In the genomic region with DNA sequence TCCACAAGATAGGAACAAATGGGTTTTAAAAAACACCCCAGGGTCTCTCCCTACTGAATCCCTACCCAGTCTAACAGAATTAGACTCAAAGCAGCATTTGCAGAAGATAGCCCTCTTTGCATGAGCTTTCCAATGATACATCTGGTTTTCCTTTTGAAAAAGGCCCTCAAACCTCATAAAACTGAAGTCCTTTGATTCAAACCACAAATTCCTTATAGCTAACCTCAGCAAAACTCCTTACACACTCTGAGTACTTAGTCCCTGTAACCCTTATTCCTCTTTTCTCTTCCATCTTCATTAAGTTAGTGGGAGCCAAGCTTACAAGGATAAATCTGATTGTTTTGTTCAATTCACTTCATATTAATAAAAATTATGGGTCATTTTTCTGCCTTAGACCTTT, we compare ENCODE assay signal across 14 cellular contexts.
A peak's percentile ranks its signal among the peaks of the same experiment; 100 is the strongest.
DNase-seq lines count a peak whose midpoint lies in the region; TF ChIP-seq lines count a peak whose summit lies in the region.
"Had no signal": no experiment of that assay in that cellular context is flagged by ENCODE, and none has a peak within 500 bp of the region (broad histone marks: within the 10 kb centered on the region; RNA-seq: fewer than 3 reads in every experiment).

No MANE protein-coding gene starts in this region.

- TF ChIP-seq CTCF in HEK293 (tag by site-specific recombination; IDR thresholded peaks at IDR 0.05), result no peak
- no peak for TF ChIP-seq CTCF in fibroblast of villous mesenchyme (IDR thresholded peaks at IDR 0.05; ENCODE audit: insufficient read depth, low read depth, low read length)
- TF ChIP-seq CTCF in smooth muscle cell (IDR thresholded peaks at IDR 0.05; ENCODE audit: borderline replicate concordance, insufficient read depth, poor library complexity, severe bottlenecking), result no peak

- H3K36me3 ChIP-seq in HEK293 (ENCODE audit: control insufficient read depth in 2 of 2, insufficient read depth in 1 of 2, low read length in 2 of 2), result no peaks in the 10 kb centered on the region
- H3K36me3 ChIP-seq in SK-N-MC (ENCODE audit: insufficient read depth, low read length), result no peaks in the 10 kb centered on the region
- no peaks in the 10 kb centered on the region for H3K36me3 ChIP-seq in smooth muscle cell (ENCODE audit: low read depth)
- H3K36me3 ChIP-seq: spleen had no signal

- H3K9ac ChIP-seq in SK-N-MC (ENCODE audit: insufficient read length) (no peak overlapping the region), smooth muscle cell (ENCODE audit: low read depth) (peak overlapping the region; percentile 70)

- H3K27me3 ChIP-seq in smooth muscle cell (ENCODE audit: low read depth), result no peaks in the 10 kb centered on the region
- H3K27me3 ChIP-seq: spleen had no signal

- H3K27ac ChIP-seq in HEK293 (ENCODE audit: extremely low read depth, low read depth, low read length), result no peak overlapping the region
- peak overlapping the region; percentile 85 for H3K27ac ChIP-seq in SK-N-MC
- peak overlapping the region; percentile 94 for H3K27ac ChIP-seq in smooth muscle cell (ENCODE audit: low read depth)

- POLR2A ChIA-PET in HEK293 (lab: Yijun Ruan, JAX), result interaction anchor here (1.5 kb wide), 1 partner anchor 90 kb away, joined by 6 read pairs; a partner anchor contains a TSS

- H3K4me1 ChIP-seq in HEK293 (ENCODE audit: control insufficient read depth, insufficient read depth, low read length) (peaks cover 4% of the 10 kb centered on the region; the same call in 1 of the 2 replicates), smooth muscle cell (ENCODE audit: low read depth) (peaks cover 42% of the 10 kb centered on the region)

- H3K4me3 ChIP-seq in HEK293 (ENCODE audit: low read depth, low read length) (no peak overlapping the region), SK-N-MC (peak overlapping the region; percentile 41), fibroblast of villous mesenchyme (ENCODE audit: low read depth, low read length) (no peak overlapping the region), smooth muscle cell (no peak overlapping the region)
- H3K4me3 ChIP-seq: spleen had no signal

- H3K4me2 ChIP-seq in smooth muscle cell, result peak overlapping the region; percentile 75

- H3K9me3 ChIP-seq in HEK293 (ENCODE audit: control insufficient read depth, insufficient read depth, low read depth, low read length) (no peaks in the 10 kb centered on the region), SK-N-MC (ENCODE audit: low read depth, low read length) (no peaks in the 10 kb centered on the region), smooth muscle cell (replicated peaks; ENCODE audit: low read depth) (no peaks in the 10 kb centered on the region)
- H3K9me3 ChIP-seq: spleen had no signal

- no peaks in the 10 kb centered on the region for H3K79me2 ChIP-seq in smooth muscle cell (ENCODE audit: low read depth)

- peaks cover 67% of the 10 kb centered on the region for H3F3A ChIP-seq in smooth muscle cell (ENCODE audit: low read depth)

- CTCF ChIA-PET in HEK293 (lab: Yijun Ruan, JAX), result no interaction called here

- no peaks in the 10 kb centered on the region for H4K20me1 ChIP-seq in smooth muscle cell (ENCODE audit: low read depth)

- DNase-seq in SK-N-MC (ENCODE audit: low read depth, low spot score), result peak; percentile 86
- peak; percentile 89 for DNase-seq in fibroblast of villous mesenchyme (ENCODE audit: low read depth)
- DNase-seq in smooth muscle cell (lab: John Stamatoyannopoulos, UW; ENCODE audit: unreplicated experiment), result no peak
- no peak for DNase-seq in activated CD8-positive, alpha-beta memory T cell treated with anti-CD3 and anti-CD28 coated beads, Interleukin-2, amount 50 U/mL, for 48 hours
- DNase-seq in HPDE6-E6E7 (ENCODE audit: extremely low spot score), result no peak
- no peak for DNase-seq in activated CD4-positive, alpha-beta T cell treated with anti-CD3 and anti-CD28 coated beads for 1 hour
- DNase-seq: activated CD4-positive, alpha-beta T cell treated with anti-CD3 and anti-CD28 coated beads, Interleukin-2, amount 10 ng/mL, durations not matched to agents 7 days and 5 days; activated T-cell treated with anti-CD3 and anti-CD28 coated beads for 4 hours; CD4-positive, alpha-beta T cell; foreskin melanocyte; NCI-H1694 treated with DMSO at 0.1 percent for 48 hours; NCI-H446; spleen had no signal

- no peak overlapping the region for H2AFZ ChIP-seq in smooth muscle cell (ENCODE audit: low read depth)

TF ChIP-seq in HEK293, 187 proteins besides CTCF, POLR2A, EP300 and RAD21:
- TF ChIP-seq, protein P1, sequence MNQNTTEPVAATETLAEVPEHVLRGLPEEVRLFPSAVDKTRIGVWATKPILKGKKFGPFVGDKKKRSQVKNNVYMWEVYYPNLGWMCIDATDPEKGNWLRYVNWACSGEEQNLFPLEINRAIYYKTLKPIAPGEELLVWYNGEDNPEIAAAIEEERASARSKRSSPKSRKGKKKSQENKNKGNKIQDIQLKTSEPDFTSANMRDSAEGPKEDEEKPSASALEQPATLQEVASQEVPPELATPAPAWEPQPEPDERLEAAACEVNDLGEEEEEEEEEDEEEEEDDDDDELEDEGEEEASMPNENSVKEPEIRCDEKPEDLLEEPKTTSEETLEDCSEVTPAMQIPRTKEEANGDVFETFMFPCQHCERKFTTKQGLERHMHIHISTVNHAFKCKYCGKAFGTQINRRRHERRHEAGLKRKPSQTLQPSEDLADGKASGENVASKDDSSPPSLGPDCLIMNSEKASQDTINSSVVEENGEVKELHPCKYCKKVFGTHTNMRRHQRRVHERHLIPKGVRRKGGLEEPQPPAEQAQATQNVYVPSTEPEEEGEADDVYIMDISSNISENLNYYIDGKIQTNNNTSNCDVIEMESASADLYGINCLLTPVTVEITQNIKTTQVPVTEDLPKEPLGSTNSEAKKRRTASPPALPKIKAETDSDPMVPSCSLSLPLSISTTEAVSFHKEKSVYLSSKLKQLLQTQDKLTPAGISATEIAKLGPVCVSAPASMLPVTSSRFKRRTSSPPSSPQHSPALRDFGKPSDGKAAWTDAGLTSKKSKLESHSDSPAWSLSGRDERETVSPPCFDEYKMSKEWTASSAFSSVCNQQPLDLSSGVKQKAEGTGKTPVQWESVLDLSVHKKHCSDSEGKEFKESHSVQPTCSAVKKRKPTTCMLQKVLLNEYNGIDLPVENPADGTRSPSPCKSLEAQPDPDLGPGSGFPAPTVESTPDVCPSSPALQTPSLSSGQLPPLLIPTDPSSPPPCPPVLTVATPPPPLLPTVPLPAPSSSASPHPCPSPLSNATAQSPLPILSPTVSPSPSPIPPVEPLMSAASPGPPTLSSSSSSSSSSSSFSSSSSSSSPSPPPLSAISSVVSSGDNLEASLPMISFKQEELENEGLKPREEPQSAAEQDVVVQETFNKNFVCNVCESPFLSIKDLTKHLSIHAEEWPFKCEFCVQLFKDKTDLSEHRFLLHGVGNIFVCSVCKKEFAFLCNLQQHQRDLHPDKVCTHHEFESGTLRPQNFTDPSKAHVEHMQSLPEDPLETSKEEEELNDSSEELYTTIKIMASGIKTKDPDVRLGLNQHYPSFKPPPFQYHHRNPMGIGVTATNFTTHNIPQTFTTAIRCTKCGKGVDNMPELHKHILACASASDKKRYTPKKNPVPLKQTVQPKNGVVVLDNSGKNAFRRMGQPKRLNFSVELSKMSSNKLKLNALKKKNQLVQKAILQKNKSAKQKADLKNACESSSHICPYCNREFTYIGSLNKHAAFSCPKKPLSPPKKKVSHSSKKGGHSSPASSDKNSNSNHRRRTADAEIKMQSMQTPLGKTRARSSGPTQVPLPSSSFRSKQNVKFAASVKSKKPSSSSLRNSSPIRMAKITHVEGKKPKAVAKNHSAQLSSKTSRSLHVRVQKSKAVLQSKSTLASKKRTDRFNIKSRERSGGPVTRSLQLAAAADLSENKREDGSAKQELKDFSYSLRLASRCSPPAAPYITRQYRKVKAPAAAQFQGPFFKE (tag by site-specific recombination; IDR thresholded peaks at IDR 0.05; ENCODE audit: borderline replicate concordance), result no peak
- TF ChIP-seq FEZF1 (tag by site-specific recombination; IDR thresholded peaks at IDR 0.05) (peak; percentile 57), MYNN (tag by site-specific recombination; IDR thresholded peaks at IDR 0.05; ENCODE audit: borderline replicate concordance) (no peak), KLF16 (tag by site-specific recombination; IDR thresholded peaks at IDR 0.05) (no peak)
TF ChIP-seq in HEK293: peak in this region for 1.

Comparison
In these comparisons a context has a peak if more than half of its experiments do, and no peak if none do; other contexts are left out.
1. DNase-seq: peak in SK-N-MC (single experiment) and fibroblast of villous mesenchyme (single experiment); none in smooth muscle cell (single experiment), activated CD8-positive, alpha-beta memory T cell treated with anti-CD3 and anti-CD28 coated beads, Interleukin-2, amount 50 U/mL, for 48 hours (single experiment), HPDE6-E6E7 (single experiment) and activated CD4-positive, alpha-beta T cell treated with anti-CD3 and anti-CD28 coated beads for 1 hour (single experiment).